Comparison of ENCODE assay signal across 1 cellular context in the genomic region with DNA sequence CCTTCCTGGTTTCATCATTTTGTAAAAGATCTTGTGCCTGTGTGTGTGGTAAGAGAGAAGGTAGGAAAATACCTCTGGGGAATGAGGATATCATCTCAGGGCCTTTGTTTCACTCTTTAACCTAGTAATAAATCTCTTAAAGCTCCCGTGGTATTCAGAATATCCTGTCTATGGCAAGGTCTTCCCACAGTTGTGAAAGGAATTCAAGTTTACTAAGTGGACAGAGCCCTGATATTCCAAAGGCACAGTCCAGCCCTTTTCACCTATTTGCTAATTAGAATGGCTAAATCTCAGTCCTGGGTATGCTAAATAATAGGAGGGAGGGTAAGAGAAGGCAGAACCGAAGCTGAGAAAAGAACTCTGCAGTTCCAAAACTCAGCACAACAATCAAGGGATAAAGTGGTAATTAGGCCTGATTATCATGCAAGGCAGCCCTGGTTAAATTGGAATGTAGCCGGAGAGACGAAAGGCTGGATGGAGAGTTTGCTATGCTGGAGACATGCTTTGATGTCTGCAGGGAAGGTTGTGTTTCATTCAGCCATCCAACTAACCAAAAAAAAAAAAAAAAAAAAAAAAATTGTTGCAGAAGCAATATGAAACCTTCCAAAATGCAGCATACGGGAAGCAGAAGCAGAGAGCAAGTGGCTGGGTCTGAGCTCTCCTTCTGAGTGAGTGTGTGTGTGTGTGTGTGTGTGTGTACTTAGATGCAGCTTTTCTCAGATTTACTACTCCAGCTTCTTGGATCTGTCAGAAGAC.
A peak's percentile ranks its signal among the peaks of the same experiment; 100 is the strongest.
TF ChIP-seq lines count a peak whose summit lies in the region.

No MANE protein-coding gene starts in this region.

TF ChIP-seq in GM12878, 131 proteins besides CTCF, POLR2A, EP300 and RAD21 (continued from another document):
- TF ChIP-seq, protein P1, sequence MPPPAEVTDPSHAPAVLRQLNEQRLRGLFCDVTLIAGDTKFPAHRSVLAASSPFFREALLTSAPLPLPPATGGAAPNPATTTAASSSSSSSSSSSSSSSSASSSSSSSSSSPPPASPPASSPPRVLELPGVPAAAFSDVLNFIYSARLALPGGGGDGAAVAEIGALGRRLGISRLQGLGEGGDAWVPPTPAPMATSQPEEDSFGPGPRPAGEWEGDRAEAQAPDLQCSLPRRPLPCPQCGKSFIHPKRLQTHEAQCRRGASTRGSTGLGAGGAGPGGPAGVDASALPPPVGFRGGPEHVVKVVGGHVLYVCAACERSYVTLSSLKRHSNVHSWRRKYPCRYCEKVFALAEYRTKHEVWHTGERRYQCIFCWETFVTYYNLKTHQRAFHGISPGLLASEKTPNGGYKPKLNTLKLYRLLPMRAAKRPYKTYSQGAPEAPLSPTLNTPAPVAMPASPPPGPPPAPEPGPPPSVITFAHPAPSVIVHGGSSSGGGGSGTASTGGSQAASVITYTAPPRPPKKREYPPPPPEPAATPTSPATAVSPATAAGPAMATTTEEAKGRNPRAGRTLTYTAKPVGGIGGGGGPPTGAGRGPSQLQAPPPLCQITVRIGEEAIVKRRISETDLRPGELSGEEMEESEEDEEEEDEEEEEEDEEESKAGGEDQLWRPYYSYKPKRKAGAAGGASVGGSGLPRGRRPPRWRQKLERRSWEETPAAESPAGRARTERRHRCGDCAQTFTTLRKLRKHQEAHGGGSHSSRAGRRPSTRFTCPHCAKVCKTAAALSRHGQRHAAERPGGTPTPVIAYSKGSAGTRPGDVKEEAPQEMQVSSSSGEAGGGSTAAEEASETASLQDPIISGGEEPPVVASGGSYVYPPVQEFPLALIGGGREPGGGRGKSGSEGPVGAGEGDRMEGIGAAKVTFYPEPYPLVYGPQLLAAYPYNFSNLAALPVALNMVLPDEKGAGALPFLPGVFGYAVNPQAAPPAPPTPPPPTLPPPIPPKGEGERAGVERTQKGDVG (CRISPR knock-in tag; IDR thresholded peaks at IDR 0.05): no peak
- no peak for TF ChIP-seq HDAC2 (IDR thresholded peaks at IDR 0.05)
- no peak for TF ChIP-seq SIN3A (IDR thresholded peaks at IDR 0.05; ENCODE audit: low read depth, low read length)
- no peak for TF ChIP-seq ZNF217 (IDR thresholded peaks at IDR 0.05)
- TF ChIP-seq, protein P2, sequence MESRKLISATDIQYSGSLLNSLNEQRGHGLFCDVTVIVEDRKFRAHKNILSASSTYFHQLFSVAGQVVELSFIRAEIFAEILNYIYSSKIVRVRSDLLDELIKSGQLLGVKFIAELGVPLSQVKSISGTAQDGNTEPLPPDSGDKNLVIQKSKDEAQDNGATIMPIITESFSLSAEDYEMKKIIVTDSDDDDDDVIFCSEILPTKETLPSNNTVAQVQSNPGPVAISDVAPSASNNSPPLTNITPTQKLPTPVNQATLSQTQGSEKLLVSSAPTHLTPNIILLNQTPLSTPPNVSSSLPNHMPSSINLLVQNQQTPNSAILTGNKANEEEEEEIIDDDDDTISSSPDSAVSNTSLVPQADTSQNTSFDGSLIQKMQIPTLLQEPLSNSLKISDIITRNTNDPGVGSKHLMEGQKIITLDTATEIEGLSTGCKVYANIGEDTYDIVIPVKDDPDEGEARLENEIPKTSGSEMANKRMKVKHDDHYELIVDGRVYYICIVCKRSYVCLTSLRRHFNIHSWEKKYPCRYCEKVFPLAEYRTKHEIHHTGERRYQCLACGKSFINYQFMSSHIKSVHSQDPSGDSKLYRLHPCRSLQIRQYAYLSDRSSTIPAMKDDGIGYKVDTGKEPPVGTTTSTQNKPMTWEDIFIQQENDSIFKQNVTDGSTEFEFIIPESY (IDR thresholded peaks at IDR 0.05): no peak
- TF ChIP-seq CHD4 (IDR thresholded peaks at IDR 0.05): no peak
- TF ChIP-seq, protein P3, sequence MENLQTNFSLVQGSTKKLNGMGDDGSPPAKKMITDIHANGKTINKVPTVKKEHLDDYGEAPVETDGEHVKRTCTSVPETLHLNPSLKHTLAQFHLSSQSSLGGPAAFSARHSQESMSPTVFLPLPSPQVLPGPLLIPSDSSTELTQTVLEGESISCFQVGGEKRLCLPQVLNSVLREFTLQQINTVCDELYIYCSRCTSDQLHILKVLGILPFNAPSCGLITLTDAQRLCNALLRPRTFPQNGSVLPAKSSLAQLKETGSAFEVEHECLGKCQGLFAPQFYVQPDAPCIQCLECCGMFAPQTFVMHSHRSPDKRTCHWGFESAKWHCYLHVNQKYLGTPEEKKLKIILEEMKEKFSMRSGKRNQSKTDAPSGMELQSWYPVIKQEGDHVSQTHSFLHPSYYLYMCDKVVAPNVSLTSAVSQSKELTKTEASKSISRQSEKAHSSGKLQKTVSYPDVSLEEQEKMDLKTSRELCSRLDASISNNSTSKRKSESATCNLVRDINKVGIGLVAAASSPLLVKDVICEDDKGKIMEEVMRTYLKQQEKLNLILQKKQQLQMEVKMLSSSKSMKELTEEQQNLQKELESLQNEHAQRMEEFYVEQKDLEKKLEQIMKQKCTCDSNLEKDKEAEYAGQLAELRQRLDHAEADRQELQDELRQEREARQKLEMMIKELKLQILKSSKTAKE (IDR thresholded peaks at IDR 0.05; ENCODE audit: low read depth, poor library complexity, severe bottlenecking): no peak
- TF ChIP-seq, protein P4, sequence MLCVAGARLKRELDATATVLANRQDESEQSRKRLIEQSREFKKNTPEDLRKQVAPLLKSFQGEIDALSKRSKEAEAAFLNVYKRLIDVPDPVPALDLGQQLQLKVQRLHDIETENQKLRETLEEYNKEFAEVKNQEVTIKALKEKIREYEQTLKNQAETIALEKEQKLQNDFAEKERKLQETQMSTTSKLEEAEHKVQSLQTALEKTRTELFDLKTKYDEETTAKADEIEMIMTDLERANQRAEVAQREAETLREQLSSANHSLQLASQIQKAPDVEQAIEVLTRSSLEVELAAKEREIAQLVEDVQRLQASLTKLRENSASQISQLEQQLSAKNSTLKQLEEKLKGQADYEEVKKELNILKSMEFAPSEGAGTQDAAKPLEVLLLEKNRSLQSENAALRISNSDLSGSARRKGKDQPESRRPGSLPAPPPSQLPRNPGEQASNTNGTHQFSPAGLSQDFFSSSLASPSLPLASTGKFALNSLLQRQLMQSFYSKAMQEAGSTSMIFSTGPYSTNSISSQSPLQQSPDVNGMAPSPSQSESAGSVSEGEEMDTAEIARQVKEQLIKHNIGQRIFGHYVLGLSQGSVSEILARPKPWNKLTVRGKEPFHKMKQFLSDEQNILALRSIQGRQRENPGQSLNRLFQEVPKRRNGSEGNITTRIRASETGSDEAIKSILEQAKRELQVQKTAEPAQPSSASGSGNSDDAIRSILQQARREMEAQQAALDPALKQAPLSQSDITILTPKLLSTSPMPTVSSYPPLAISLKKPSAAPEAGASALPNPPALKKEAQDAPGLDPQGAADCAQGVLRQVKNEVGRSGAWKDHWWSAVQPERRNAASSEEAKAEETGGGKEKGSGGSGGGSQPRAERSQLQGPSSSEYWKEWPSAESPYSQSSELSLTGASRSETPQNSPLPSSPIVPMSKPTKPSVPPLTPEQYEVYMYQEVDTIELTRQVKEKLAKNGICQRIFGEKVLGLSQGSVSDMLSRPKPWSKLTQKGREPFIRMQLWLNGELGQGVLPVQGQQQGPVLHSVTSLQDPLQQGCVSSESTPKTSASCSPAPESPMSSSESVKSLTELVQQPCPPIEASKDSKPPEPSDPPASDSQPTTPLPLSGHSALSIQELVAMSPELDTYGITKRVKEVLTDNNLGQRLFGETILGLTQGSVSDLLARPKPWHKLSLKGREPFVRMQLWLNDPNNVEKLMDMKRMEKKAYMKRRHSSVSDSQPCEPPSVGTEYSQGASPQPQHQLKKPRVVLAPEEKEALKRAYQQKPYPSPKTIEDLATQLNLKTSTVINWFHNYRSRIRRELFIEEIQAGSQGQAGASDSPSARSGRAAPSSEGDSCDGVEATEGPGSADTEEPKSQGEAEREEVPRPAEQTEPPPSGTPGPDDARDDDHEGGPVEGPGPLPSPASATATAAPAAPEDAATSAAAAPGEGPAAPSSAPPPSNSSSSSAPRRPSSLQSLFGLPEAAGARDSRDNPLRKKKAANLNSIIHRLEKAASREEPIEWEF (IDR thresholded peaks at IDR 0.05; ENCODE audit: insufficient replicate concordance, low read depth, low read length): no peak
- no peak for TF ChIP-seq FOXK2 (IDR thresholded peaks at IDR 0.05)
- TF ChIP-seq ZSCAN29 (IDR thresholded peaks at IDR 0.05): no peak
- no peak; the same call in 1 of the 2 replicates for TF ChIP-seq FOXM1 (IDR thresholded peaks at IDR 0.05; ENCODE audit: low read depth, low read length)
- no peak for TF ChIP-seq SREBF2 (IDR thresholded peaks at IDR 0.05; ENCODE audit: low read length)
- no peak for TF ChIP-seq CBX5 (IDR thresholded peaks at IDR 0.05; ENCODE audit: low read depth)
- TF ChIP-seq BCL11A (IDR thresholded peaks at IDR 0.05; ENCODE audit: low read depth, low read length): no peak
- no peak for TF ChIP-seq HDGF (IDR thresholded peaks at IDR 0.05)
- no peak for TF ChIP-seq CBFB (IDR thresholded peaks at IDR 0.05; ENCODE audit: low read depth)
- no peak for TF ChIP-seq EZH2 (IDR thresholded peaks at IDR 0.05; ENCODE audit: borderline replicate concordance, control insufficient read depth, low read depth, low read length)
- TF ChIP-seq ZNF384 (IDR thresholded peaks at IDR 0.05; ENCODE audit: borderline replicate concordance, low read depth, low read length): 0 out of 2 replicates have a peak, but pooled peaks have one; percentile 5
- no peak for TF ChIP-seq MYB (IDR thresholded peaks at IDR 0.05; ENCODE audit: borderline replicate concordance, low read depth, low read length)
- TF ChIP-seq YY1 (IDR thresholded peaks at IDR 0.05; ENCODE audit: low read depth, low read length): no peak
- TF ChIP-seq BMI1 (IDR thresholded peaks at IDR 0.05; ENCODE audit: borderline replicate concordance): no peak
- TF ChIP-seq FOS (IDR thresholded peaks at IDR 0.05; ENCODE audit: borderline replicate concordance, extremely low read depth, insufficient read length): no peak
- TF ChIP-seq, protein P5, sequence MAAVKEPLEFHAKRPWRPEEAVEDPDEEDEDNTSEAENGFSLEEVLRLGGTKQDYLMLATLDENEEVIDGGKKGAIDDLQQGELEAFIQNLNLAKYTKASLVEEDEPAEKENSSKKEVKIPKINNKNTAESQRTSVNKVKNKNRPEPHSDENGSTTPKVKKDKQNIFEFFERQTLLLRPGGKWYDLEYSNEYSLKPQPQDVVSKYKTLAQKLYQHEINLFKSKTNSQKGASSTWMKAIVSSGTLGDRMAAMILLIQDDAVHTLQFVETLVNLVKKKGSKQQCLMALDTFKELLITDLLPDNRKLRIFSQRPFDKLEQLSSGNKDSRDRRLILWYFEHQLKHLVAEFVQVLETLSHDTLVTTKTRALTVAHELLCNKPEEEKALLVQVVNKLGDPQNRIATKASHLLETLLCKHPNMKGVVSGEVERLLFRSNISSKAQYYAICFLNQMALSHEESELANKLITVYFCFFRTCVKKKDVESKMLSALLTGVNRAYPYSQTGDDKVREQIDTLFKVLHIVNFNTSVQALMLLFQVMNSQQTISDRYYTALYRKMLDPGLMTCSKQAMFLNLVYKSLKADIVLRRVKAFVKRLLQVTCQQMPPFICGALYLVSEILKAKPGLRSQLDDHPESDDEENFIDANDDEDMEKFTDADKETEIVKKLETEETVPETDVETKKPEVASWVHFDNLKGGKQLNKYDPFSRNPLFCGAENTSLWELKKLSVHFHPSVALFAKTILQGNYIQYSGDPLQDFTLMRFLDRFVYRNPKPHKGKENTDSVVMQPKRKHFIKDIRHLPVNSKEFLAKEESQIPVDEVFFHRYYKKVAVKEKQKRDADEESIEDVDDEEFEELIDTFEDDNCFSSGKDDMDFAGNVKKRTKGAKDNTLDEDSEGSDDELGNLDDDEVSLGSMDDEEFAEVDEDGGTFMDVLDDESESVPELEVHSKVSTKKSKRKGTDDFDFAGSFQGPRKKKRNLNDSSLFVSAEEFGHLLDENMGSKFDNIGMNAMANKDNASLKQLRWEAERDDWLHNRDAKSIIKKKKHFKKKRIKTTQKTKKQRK (IDR thresholded peaks at IDR 0.05; ENCODE audit: low read depth, low read length): no peak
- 0 out of 2 replicates have a peak, but pooled peaks have one; percentile 24 for TF ChIP-seq IRF4 (IDR thresholded peaks at IDR 0.05; ENCODE audit: low read depth, low read length)
- no peak for TF ChIP-seq STAT1 (conservative IDR thresholded peaks at IDR 0.05)
- TF ChIP-seq CBX3 (IDR thresholded peaks at IDR 0.05; ENCODE audit: borderline replicate concordance, low read depth): no peak
- no peak for TF ChIP-seq NR2F1 (conservative IDR thresholded peaks at IDR 0.05)
- no peak for TF ChIP-seq HCFC1 (IDR thresholded peaks at IDR 0.05; ENCODE audit: low read length)
- TF ChIP-seq ETV6 (conservative IDR thresholded peaks at IDR 0.05 in 1 of 2, IDR thresholded peaks at IDR 0.05 in 1 of 2; ENCODE audit: borderline replicate concordance in 1 of 2, low read depth in 1 of 2): no peak
- peak; percentile 50; the same call in 1 of the 2 replicates for TF ChIP-seq RUNX3 (IDR thresholded peaks at IDR 0.05; ENCODE audit: low read length)
- TF ChIP-seq LARP7 (IDR thresholded peaks at IDR 0.05): no peak
- TF ChIP-seq SUPT20H (IDR thresholded peaks at IDR 0.05; ENCODE audit: borderline replicate concordance, control insufficient read depth, low read depth, low read length): no peak
- TF ChIP-seq CHD1 (IDR thresholded peaks at IDR 0.05; ENCODE audit: low read depth, low read length): no peak
- TF ChIP-seq, protein P6, sequence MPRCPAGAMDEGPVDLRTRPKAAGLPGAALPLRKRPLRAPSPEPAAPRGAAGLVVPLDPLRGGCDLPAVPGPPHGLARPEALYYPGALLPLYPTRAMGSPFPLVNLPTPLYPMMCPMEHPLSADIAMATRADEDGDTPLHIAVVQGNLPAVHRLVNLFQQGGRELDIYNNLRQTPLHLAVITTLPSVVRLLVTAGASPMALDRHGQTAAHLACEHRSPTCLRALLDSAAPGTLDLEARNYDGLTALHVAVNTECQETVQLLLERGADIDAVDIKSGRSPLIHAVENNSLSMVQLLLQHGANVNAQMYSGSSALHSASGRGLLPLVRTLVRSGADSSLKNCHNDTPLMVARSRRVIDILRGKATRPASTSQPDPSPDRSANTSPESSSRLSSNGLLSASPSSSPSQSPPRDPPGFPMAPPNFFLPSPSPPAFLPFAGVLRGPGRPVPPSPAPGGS (IDR thresholded peaks at IDR 0.05; ENCODE audit: borderline replicate concordance, insufficient read depth, low read depth, low read length, poor library complexity, severe bottlenecking): no peak
- TF ChIP-seq EED (IDR thresholded peaks at IDR 0.05; ENCODE audit: low read depth): peak; percentile 53
